ENCODE assay signal across 15 cellular contexts in genomic region chr11:69587454-69588081, GRCh38. TPM values are rescaled to one million over a fixed set of nuclear protein-coding genes. Genes with fewer than 3 reads are reported as not detected.
A peak's percentile ranks its signal among the peaks of the same experiment; 100 is the strongest.
DNase-seq lines count a peak whose midpoint lies in the region; ATAC-seq and TF ChIP-seq lines count a peak whose summit lies in the region.
"Had no signal": no experiment of that assay in that cellular context is flagged by ENCODE, and none has a peak within 500 bp of the region (broad histone marks: within the 10 kb centered on the region; RNA-seq: fewer than 3 reads in every experiment).

No MANE protein-coding gene starts in this region.

- H3K9me3 ChIP-seq in HCT116 (ENCODE audit: control insufficient read depth in 1 of 2, insufficient read depth in 1 of 2, low read depth in 1 of 2, low read length in 2 of 2), result no peaks in the 10 kb centered on the region

- H3K36me3 Mint-ChIP-seq in activated naive CD8-positive, alpha-beta T cell treated with anti-CD3 and anti-CD28 coated beads for 36 hours, result no peaks in the 10 kb centered on the region

- RAD21 ChIA-PET in HCT116 (lab: Charles Lee; ENCODE audit: low non-redundant PET in 1 of 2, low total read pairs in 2 of 2, uncharacterized antibody in 2 of 2, unreplicated experiment in 2 of 2), result no interaction called here

- no peak overlapping the region for H3K27ac ChIP-seq in HCT116 (ENCODE audit: low read depth, low read length)
- H3K27ac ChIP-seq: HL-60 had no signal

- POLR2A ChIA-PET in HCT116 (lab: Charles Lee), result no interaction called here

- peaks cover 5% of the 10 kb centered on the region for H3K9me3 Mint-ChIP-seq in activated naive CD8-positive, alpha-beta T cell treated with anti-CD3 and anti-CD28 coated beads for 36 hours
- H3K9me3 Mint-ChIP-seq: activated naive CD8-positive, alpha-beta T cell treated with anti-CD3 and anti-CD28 coated beads, Interleukin-2, amount 50 U/mL, for 24 hours; endodermal cell; T-helper 1 cell treated with Interleukin-12 subunit alpha and Interleukin-12 subunit beta and Interleukin-4 antibody, amounts not matched to agents 30 μg/mL and 1 μg/mL, for 36 hours had no signal

- no peak overlapping the region for H3K27ac Mint-ChIP-seq in activated naive CD8-positive, alpha-beta T cell treated with anti-CD3 and anti-CD28 coated beads for 36 hours
- H3K27ac Mint-ChIP-seq: activated naive CD8-positive, alpha-beta T cell treated with anti-CD3 and anti-CD28 coated beads, Interleukin-2, amount 50 U/mL, for 24 hours; endodermal cell; naive thymus-derived CD8-positive, alpha-beta T cell; T-helper 1 cell treated with Interleukin-12 subunit alpha and Interleukin-12 subunit beta and Interleukin-4 antibody, amounts not matched to agents 30 μg/mL and 1 μg/mL, for 36 hours had no signal

- no peak for TF ChIP-seq POLR2A in HCT116 (IDR thresholded peaks at IDR 0.05; ENCODE audit: borderline replicate concordance, extremely low read depth, insufficient read depth, insufficient read length)

- H2AFZ ChIP-seq in HCT116 (ENCODE audit: low read depth, low read length, poor library complexity, severe bottlenecking), result no peak overlapping the region

- H3K4me2 ChIP-seq in HCT116 (ENCODE audit: low read length), result peak overlapping the region; percentile 26; the same call in 1 of the 2 replicates

- peak; percentile 35; the same call in 1 of the 2 replicates for TF ChIP-seq RAD21 in HCT116 (IDR thresholded peaks at IDR 0.05; ENCODE audit: low read depth)

- H3K4me1 ChIP-seq in HCT116 (ENCODE audit: control insufficient read depth in 1 of 2, insufficient read depth in 2 of 2, low read length in 2 of 2), result peaks cover 0 to 20% of the 10 kb centered on the region in 2 experiments; a peak in 2 of 4 replicates

- H3K4me3 ChIP-seq in HCT116 (replicated peaks in 1 of 2; ENCODE audit: low read depth in 1 of 2, low read length in 2 of 2), result no peak overlapping the region

- H3K9ac ChIP-seq in HCT116 (ENCODE audit: low read length), result no peak overlapping the region

- DNase-seq in HCT116 (ENCODE audit: low read depth, low spot score), result peak; percentile 23
- DNase-seq in SW 1271 (lab: John Stamatoyannopoulos, UW), result peak; percentile 70 to 88
- peak; percentile 5 for DNase-seq in fibroblast of the conjunctiva (ENCODE audit: low read depth)
- DNase-seq in stromal cell of bone marrow (ENCODE audit: low read depth), result peak; percentile 16
- no peak for DNase-seq in activated naive CD8-positive, alpha-beta T cell treated with anti-CD3 and anti-CD28 coated beads for 36 hours
- no peak for DNase-seq in activated effector memory CD4-positive, alpha-beta T cell treated with Interleukin-2 at 50 U/mL for 16 hours
- DNase-seq: activated naive CD8-positive, alpha-beta T cell treated with anti-CD3 and anti-CD28 coated beads, Interleukin-2, amount 50 U/mL, for 24 hours; DMS 273 treated with DMSO at 0.1 percent for 48 hours; endodermal cell; naive thymus-derived CD8-positive, alpha-beta T cell; NCI-H1105 treated with DMSO at 0.1 percent for 48 hours; stimulated activated CD4-positive, alpha-beta T cell treated with anti-CD3 and anti-CD28 coated beads, Interleukin-12 subunit alpha, Interleukin-12 subunit beta, amount 100 ng/mL, for 4 hours had no signal

- no TSS peak for BruUV-seq in HCT116 (replicated peaks; lab: Mats Ljungman, UMichigan)

- peaks cover 18% of the 10 kb centered on the region for H3K27me3 Mint-ChIP-seq in activated naive CD8-positive, alpha-beta T cell treated with anti-CD3 and anti-CD28 coated beads for 36 hours

- no peaks in the 10 kb centered on the region for H4K20me1 ChIP-seq in HCT116 (ENCODE audit: insufficient read depth)

- no peaks in the 10 kb centered on the region for H3K9me2 ChIP-seq in HCT116 (ENCODE audit: insufficient read depth)

- no peaks in the 10 kb centered on the region for H3K27me3 ChIP-seq in HCT116 (ENCODE audit: insufficient read depth, low read length)

- ATAC-seq in HCT116 (peak; percentile 70), GM19395 (IDR thresholded peaks at IDR 0.05; ENCODE audit: unreplicated experiment) (no peak)
- ATAC-seq: activated naive CD8-positive, alpha-beta T cell treated with anti-CD3 and anti-CD28 coated beads, Interleukin-2, amount 50 U/mL, for 24 hours; naive thymus-derived CD8-positive, alpha-beta T cell had no signal

- intact Hi-C loops in HCT116 (cut with micrococcal nuclease), result no loop called here

- no peak for TF ChIP-seq CTCF in HCT116 (IDR thresholded peaks at IDR 0.05 in 2 of 3, conservative IDR thresholded peaks at IDR 0.05 in 1 of 3; ENCODE audit: borderline replicate concordance in 1 of 3, insufficient read depth in 1 of 3, low read depth in 2 of 3, low read length in 2 of 3)

- H3K4me1 Mint-ChIP-seq in activated naive CD8-positive, alpha-beta T cell treated with anti-CD3 and anti-CD28 coated beads for 36 hours, result no peaks in the 10 kb centered on the region
- H3K4me1 Mint-ChIP-seq: activated naive CD8-positive, alpha-beta T cell treated with anti-CD3 and anti-CD28 coated beads, Interleukin-2, amount 50 U/mL, for 24 hours; endodermal cell; naive thymus-derived CD8-positive, alpha-beta T cell had no signal

- H3K79me2 ChIP-seq in HCT116 (ENCODE audit: insufficient read depth, low read length), result no peaks in the 10 kb centered on the region

- CTCF ChIA-PET in HCT116 (lab: Charles Lee), result interaction anchor here (0.9 kb wide), 1 partner anchor 92 kb away, joined by 3 read pairs; no protein-coding TSS in a partner anchor

- no peak overlapping the region for H3K4me3 Mint-ChIP-seq in activated naive CD8-positive, alpha-beta T cell treated with anti-CD3 and anti-CD28 coated beads for 36 hours
- H3K4me3 Mint-ChIP-seq: activated naive CD8-positive, alpha-beta T cell treated with anti-CD3 and anti-CD28 coated beads, Interleukin-2, amount 50 U/mL, for 24 hours; endodermal cell; naive thymus-derived CD8-positive, alpha-beta T cell; T-helper 1 cell treated with Interleukin-12 subunit alpha and Interleukin-12 subunit beta and Interleukin-4 antibody, amounts not matched to agents 30 μg/mL and 1 μg/mL, for 36 hours had no signal

- no peaks in the 10 kb centered on the region for H3K36me3 ChIP-seq in HCT116 (ENCODE audit: control insufficient read depth in 1 of 2, insufficient read depth in 2 of 2, low read length in 2 of 2)

TF ChIP-seq in HCT116, 20 proteins besides CTCF, POLR2A, EP300 and RAD21:
- TF ChIP-seq JUND (IDR thresholded peaks at IDR 0.05) (0 out of 2 replicates have a peak, but pooled peaks have one; percentile 12), ELF1 (IDR thresholded peaks at IDR 0.05; ENCODE audit: borderline replicate concordance, low read depth) (no peak), CEBPB (IDR thresholded peaks at IDR 0.05; ENCODE audit: low read depth) (no peak), EGR1 (IDR thresholded peaks at IDR 0.05; ENCODE audit: low read depth) (no peak)
TF ChIP-seq in HCT116: peak in this region for 1.

RNA-seq across cellular contexts. Expression of gene CCND1, which starts 53.4 kb away (rescaled TPM):
- 601 TPM for total RNA-seq in HCT116 (2021; ENCODE audit: unreplicated experiment)
- polyA plus RNA-seq in HCT116 (2012), result 284 and 460 TPM in 2 replicates
- total RNA-seq in activated naive CD8-positive, alpha-beta T cell treated with anti-CD3 and anti-CD28 coated beads for 36 hours, result 1 to 10 TPM; 2.4 to 3.2 TPM

Comparison
In these comparisons a context has a peak if more than half of its experiments do, and no peak if none do; other contexts are left out.
1. DNase-seq: peak in HCT116 (single experiment), SW 1271 (2 of 2), fibroblast of the conjunctiva (single experiment) and stromal cell of bone marrow (single experiment); none in activated naive CD8-positive, alpha-beta T cell treated with anti-CD3 and anti-CD28 coated beads for 36 hours (single experiment) and activated effector memory CD4-positive, alpha-beta T cell treated with Interleukin-2 at 50 U/mL for 16 hours (single experiment).
2. RNA of gene CCND1, which starts 53.4 kb away (total RNA-seq): 601 TPM in HCT116 (single experiment); 2.4 to 3.2 TPM in activated naive CD8-positive, alpha-beta T cell treated with anti-CD3 and anti-CD28 coated beads for 36 hours; every median in the first group is over 100 times any median in the second.